ENCODE assay signal across 19 cellular contexts in genomic region chr12:20572451-20572850, GRCh38.
DNase-seq lines count a peak whose midpoint lies in the region; ATAC-seq and TF ChIP-seq lines count a peak whose summit lies in the region.
"Had no signal": no experiment of that assay in that cellular context is flagged by ENCODE, and none has a peak within 500 bp of the region (broad histone marks: within the 10 kb centered on the region; RNA-seq: fewer than 3 reads in every experiment).

No MANE protein-coding gene starts in this region.

- H3K36me3 ChIP-seq in SK-N-MC (ENCODE audit: insufficient read depth, low read length): no peaks in the 10 kb centered on the region
- H3K36me3 ChIP-seq in adipocyte (ENCODE audit: control insufficient read depth, insufficient read depth, low read length, severe bottlenecking): no peaks in the 10 kb centered on the region
- no peaks in the 10 kb centered on the region for H3K36me3 ChIP-seq in tibial artery
- H3K36me3 ChIP-seq: BLaER1 had no signal

- peak overlapping the region; percentile 18 for H3K27ac Mint-ChIP-seq in osteocyte (ENCODE audit: unreplicated experiment)
- H3K27ac Mint-ChIP-seq: B cell; CD4-positive, alpha-beta T cell; CD8-positive, alpha-beta memory T cell; GM23338; H9 had no signal

- H3K27ac ChIP-seq in SK-N-MC: peak overlapping the region; percentile 48; the same call in 1 of the 2 replicates
- H3K27ac ChIP-seq in tibial artery: no peak overlapping the region
- H3K27ac ChIP-seq: 22Rv1, BLaER1, C4-2B had no signal

- H3K9me3 Mint-ChIP-seq in osteocyte (ENCODE audit: unreplicated experiment): no peaks in the 10 kb centered on the region
- H3K9me3 Mint-ChIP-seq: CD4-positive, alpha-beta T cell; CD8-positive, alpha-beta memory T cell; GM23338; H9 had no signal

- H3K9ac ChIP-seq in SK-N-MC (ENCODE audit: insufficient read length): no peak overlapping the region
- no peak overlapping the region for H3K9ac ChIP-seq in adipocyte (ENCODE audit: low read length)
- H3K9ac ChIP-seq: BLaER1 had no signal

- ATAC-seq in GM18868 (IDR thresholded peaks at IDR 0.05; ENCODE audit: unreplicated experiment): no peak
- ATAC-seq: GM23338, HCT116 had no signal

- H3K9me3 ChIP-seq in SK-N-MC (ENCODE audit: low read depth, low read length) (no peaks in the 10 kb centered on the region), adipocyte (ENCODE audit: control insufficient read depth, low read length) (no peaks in the 10 kb centered on the region), tibial artery (no peaks in the 10 kb centered on the region)
- H3K9me3 ChIP-seq: BLaER1 had no signal

- H3K36me3 Mint-ChIP-seq in osteocyte (ENCODE audit: unreplicated experiment): peaks cover 5% of the 10 kb centered on the region
- H3K36me3 Mint-ChIP-seq: CD8-positive, alpha-beta memory T cell had no signal

- peak overlapping the region; percentile 28; the same call in 1 of the 2 replicates for H3K4me3 ChIP-seq in SK-N-MC
- no peak overlapping the region for H3K4me3 ChIP-seq in adipocyte (ENCODE audit: low read length)
- H3K4me3 ChIP-seq in tibial artery: no peak overlapping the region
- H3K4me3 ChIP-seq: BLaER1, GM23338 had no signal

- no peak overlapping the region for H3K4me3 Mint-ChIP-seq in osteocyte (ENCODE audit: unreplicated experiment)
- H3K4me3 Mint-ChIP-seq: B cell; CD4-positive, alpha-beta T cell; CD8-positive, alpha-beta memory T cell; GM23338; H9 had no signal

- no peaks in the 10 kb centered on the region for H3K27me3 Mint-ChIP-seq in osteocyte (ENCODE audit: unreplicated experiment)
- H3K27me3 Mint-ChIP-seq: B cell; CD4-positive, alpha-beta T cell; CD8-positive, alpha-beta memory T cell had no signal

- H3K27me3 ChIP-seq in adipocyte (replicated peaks; ENCODE audit: control insufficient read depth, insufficient read depth, low read length) (no peaks in the 10 kb centered on the region), tibial artery (no peaks in the 10 kb centered on the region)
- H3K27me3 ChIP-seq: BLaER1 had no signal

- DNase-seq in EH (ENCODE audit: low read depth): peak; percentile 25
- no peak for DNase-seq in SK-N-MC (ENCODE audit: low read depth, low spot score)
- DNase-seq in adipocyte (ENCODE audit: low read depth): peak; percentile 52
- DNase-seq in osteocyte (ENCODE audit: extremely low spot score, unreplicated experiment): no peak
- no peak for DNase-seq in NCI-H2029 (lab: John Stamatoyannopoulos, UW)
- DNase-seq in tibial artery: no peak
- DNase-seq: CD4-positive, alpha-beta T cell; CD8-positive, alpha-beta memory T cell; DMS 273 treated with DMSO at 0.1 percent for 48 hours; DMS79; GF-D8; H9 had no signal

- intact Hi-C loops in tibial artery (cut with DNase I; ENCODE audit: low total_unique reads): no loop called here

- peaks cover 23% of the 10 kb centered on the region for H3K4me1 Mint-ChIP-seq in osteocyte (ENCODE audit: unreplicated experiment)
- H3K4me1 Mint-ChIP-seq: B cell; CD8-positive, alpha-beta memory T cell; GM23338 had no signal

- H3K4me1 ChIP-seq in adipocyte (ENCODE audit: control insufficient read depth, insufficient read depth, low read length): peaks cover 2% of the 10 kb centered on the region
- peaks cover 0 to 69% (median 7%) of the 10 kb centered on the region in 4 donors for H3K4me1 ChIP-seq in tibial artery
- H3K4me1 ChIP-seq: BLaER1 had no signal

- TF ChIP-seq CTCF in osteocyte (IDR thresholded peaks at IDR 0.05): no peak
- no peak for TF ChIP-seq CTCF in tibial artery (IDR thresholded peaks at IDR 0.05)

Comparison
In these comparisons a context has a peak if more than half of its experiments do, and no peak if none do; other contexts are left out.
1. DNase-seq: peak in EH (single experiment) and adipocyte (single experiment); none in SK-N-MC (single experiment), osteocyte (single experiment), NCI-H2029 (single experiment) and tibial artery (0 of 2).